Comparison of ENCODE assay signal across 20 cellular contexts in the genomic region with DNA sequence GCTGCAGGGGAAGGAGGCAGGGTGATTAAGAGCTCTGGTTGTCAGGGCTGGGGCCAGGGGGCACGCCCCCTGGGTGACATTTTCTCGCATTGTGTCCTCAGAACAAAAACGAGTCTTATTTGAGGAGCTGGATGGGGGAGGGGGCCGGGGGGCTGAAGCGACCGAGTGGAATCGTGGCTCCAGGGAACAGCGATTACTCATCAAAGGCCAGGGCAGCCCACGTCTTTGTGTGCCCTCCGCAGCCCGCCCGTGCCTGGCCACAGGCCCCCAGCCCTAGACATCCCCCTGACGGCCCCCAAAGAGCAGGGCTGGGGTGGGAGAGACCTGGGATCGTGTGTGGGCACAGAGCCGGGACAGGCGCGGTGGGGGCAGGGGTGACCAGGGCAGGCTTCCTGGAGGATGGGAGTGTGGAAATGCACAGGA. TPM values are rescaled to one million over a fixed set of nuclear protein-coding genes. Genes with fewer than 3 reads are reported as not detected.
DNase-seq lines count a peak whose midpoint lies in the region; ATAC-seq and TF ChIP-seq lines count a peak whose summit lies in the region.
"Had no signal": no experiment of that assay in that cellular context is flagged by ENCODE, and none has a peak within 500 bp of the region (broad histone marks: within the 10 kb centered on the region; RNA-seq: fewer than 3 reads in every experiment).

No MANE protein-coding gene starts in this region.

- no peak overlapping the region for H2BK120ac ChIP-seq in H9 (ENCODE audit: low read depth, low read length, poor library complexity, severe bottlenecking)

- peaks cover 8% of the 10 kb centered on the region for H3K23me2 ChIP-seq in H9 (ENCODE audit: insufficient read length, low read depth, low read length, poor library complexity, severe bottlenecking)

- H3K36me3 ChIP-seq in SJCRH30: no peaks in the 10 kb centered on the region
- H3K36me3 ChIP-seq: ovary, transverse colon had no signal

- H3K9ac ChIP-seq in H9 (ENCODE audit: extremely low read depth, insufficient read length, low read length): no peak overlapping the region

- no peak overlapping the region for H3K4ac ChIP-seq in H9 (ENCODE audit: low read depth, low read length)

- no peak overlapping the region for H3T11ph ChIP-seq in H9 (ENCODE audit: low read length)

- no peak overlapping the region for H2BK15ac ChIP-seq in H9 (ENCODE audit: low read depth, low read length)

- TF ChIP-seq CTCF in H9 (conservative IDR thresholded peaks at IDR 0.05): no peak

- no peaks in the 10 kb centered on the region for H3K79me2 ChIP-seq in H9 (ENCODE audit: insufficient read depth, low read length)

- H3K27ac Mint-ChIP-seq in H9: no peak overlapping the region; a peak in 1 of 7 replicates
- H3K27ac Mint-ChIP-seq: activated B cell treated with CpG ODN at 0.5 μM for 24 hours had no signal

- H3K9me3 ChIP-seq in H9 (ENCODE audit: control insufficient read depth, low read depth, low read length) (no peaks in the 10 kb centered on the region), SJCRH30 (replicated peaks) (no peaks in the 10 kb centered on the region), iPS-18c (ENCODE audit: control insufficient read depth, insufficient read depth, low read length) (peaks cover 2% of the 10 kb centered on the region)
- H3K9me3 ChIP-seq: body of pancreas, ovary, transverse colon had no signal

- no peaks in the 10 kb centered on the region for H3K79me1 ChIP-seq in H9 (ENCODE audit: insufficient read depth, low read depth, low read length, poor library complexity, severe bottlenecking)

- no peak overlapping the region for H2AFZ ChIP-seq in H9 (ENCODE audit: low read length)

- no peak overlapping the region for H4K5ac ChIP-seq in H9 (ENCODE audit: insufficient read length, low read depth, low read length)

- no peaks in the 10 kb centered on the region for H4K20me1 ChIP-seq in H9 (ENCODE audit: control insufficient read depth, insufficient read depth, insufficient read length)

- no peak overlapping the region for H3K14ac ChIP-seq in H9 (ENCODE audit: insufficient read depth, low read length)

- no peak overlapping the region for H4K8ac ChIP-seq in H9 (replicated peaks; ENCODE audit: insufficient read length, low read depth, low read length)

- DNase-seq in H9 (peak; percentile 52), SJCRH30 (peak; percentile 79), retina (peak; percentile 88), NCI-H510A (lab: John Stamatoyannopoulos, UW) (no peak)
- DNase-seq: activated B cell treated with CpG ODN at 0.5 μM for 24 hours; activated naive CD4-positive, alpha-beta T cell treated with Interleukin-2 at 50 U/mL for 16 hours; body of pancreas; CD4-positive, CD25-positive, alpha-beta regulatory T cell; DMS79; NCI-H1105 treated with DMSO at 0.1 percent for 48 hours; ovary; SHP77; T-helper 2 cell; transverse colon had no signal

- no peak overlapping the region for H3K23ac ChIP-seq in H9 (ENCODE audit: insufficient read length, low read depth, low read length)

- no CpG with 5 or more reads among the region's 17 CpGs for WGBS in H9 (ENCODE audit: extremely low coverage, insufficient read length, low lambda C conversion rate)

- H4K91ac ChIP-seq in H9 (ENCODE audit: insufficient read length, low read depth, low read length): no peak overlapping the region

- no peaks in the 10 kb centered on the region; a peak in 1 of 7 replicates for H3K36me3 Mint-ChIP-seq in H9 (ENCODE audit: insufficient read depth in 1 of 3, low read depth in 3 of 3)
- H3K36me3 Mint-ChIP-seq: CD4-positive, CD25-positive, alpha-beta regulatory T cell had no signal

- peaks cover 69% of the 10 kb centered on the region for H3K27me3 Mint-ChIP-seq in H9 (ENCODE audit: low read depth)

- H2AK5ac ChIP-seq in H9 (ENCODE audit: insufficient read length, low read length): no peak overlapping the region

- no peak overlapping the region for H2BK5ac ChIP-seq in H9 (ENCODE audit: insufficient read length, low read length)

- H3K4me3 ChIP-seq in SJCRH30 (peak overlapping the region; percentile 53), iPS-18c (ENCODE audit: insufficient read depth, low read depth, low read length) (peak overlapping the region; percentile 52)
- H3K4me3 ChIP-seq: body of pancreas, ovary, transverse colon had no signal

- ATAC-seq in GM18502 (IDR thresholded peaks at IDR 0.05; ENCODE audit: poor library complexity, unreplicated experiment) (no peak), GM19395 (IDR thresholded peaks at IDR 0.05; ENCODE audit: unreplicated experiment) (no peak), GM18873 (IDR thresholded peaks at IDR 0.05; ENCODE audit: low FRiP score, unreplicated experiment) (no peak)
- ATAC-seq: body of pancreas had no signal

- H3K56ac ChIP-seq in H9 (ENCODE audit: insufficient read length, low read depth, low read length): no peak overlapping the region

- H3K4me3 Mint-ChIP-seq in H9: peak overlapping the region; percentile 54 to 58; a peak in 4 of 5 replicates
- H3K4me3 Mint-ChIP-seq: CD4-positive, CD25-positive, alpha-beta regulatory T cell had no signal

- H3K4me1 ChIP-seq in H9 (ENCODE audit: insufficient read depth, low read length) (peaks cover 6% of the 10 kb centered on the region; the same call in 1 of the 2 replicates), SJCRH30 (peaks cover 35% of the 10 kb centered on the region)
- H3K4me1 ChIP-seq: body of pancreas, transverse colon had no signal

- H3K4me2 ChIP-seq in H9 (ENCODE audit: insufficient read depth, insufficient read length, low read length): peak overlapping the region; percentile 34

- H3K9me3 Mint-ChIP-seq in H9: peaks cover 0 to 4% of the 10 kb centered on the region in 2 experiments; a peak in 1 of 5 replicates
- H3K9me3 Mint-ChIP-seq: activated B cell treated with CpG ODN at 0.5 μM for 24 hours had no signal

- H3K27ac ChIP-seq in H9 (ENCODE audit: insufficient read length, low read depth, low read length) (no peak overlapping the region), SJCRH30 (peak overlapping the region; percentile 98)
- H3K27ac ChIP-seq: body of pancreas, HL-60, ovary, transverse colon had no signal

- H2BK12ac ChIP-seq in H9 (ENCODE audit: insufficient read length, low read depth, low read length): no peak overlapping the region

- H3K18ac ChIP-seq in H9 (ENCODE audit: insufficient read length, low read depth, low read length): peak overlapping the region; percentile 9

- H3K4me1 Mint-ChIP-seq in H9: peaks cover 38 to 45% of the 10 kb centered on the region in 2 experiments
- H3K4me1 Mint-ChIP-seq: CD4-positive, CD25-positive, alpha-beta regulatory T cell had no signal

- no peak overlapping the region for H2BK20ac ChIP-seq in H9 (ENCODE audit: low read depth, low read length, poor library complexity, severe bottlenecking)

- H3K27me3 ChIP-seq in H9 (ENCODE audit: insufficient read depth, low read length) (no peaks in the 10 kb centered on the region), SJCRH30 (no peaks in the 10 kb centered on the region)
- H3K27me3 ChIP-seq: body of pancreas, ovary had no signal

RNA-seq across cellular contexts. Expression of a gene that starts 23.8 kb away (rescaled TPM):
- total RNA-seq in H9 (2021): 325 and 351 TPM in 2 replicates
- total RNA-seq in SJCRH30 (2014; rRNA removed; shearing (Covaris generic)): 240 and 249 TPM in 2 replicates

RNA-seq across cellular contexts. Expression of a gene that starts 56.6 kb away (rescaled TPM):
- total RNA-seq in H9 (2021): 9.6 and 10.9 TPM in 2 replicates
- total RNA-seq in SJCRH30 (2014; rRNA removed; shearing (Covaris generic)): 104 and 105 TPM in 2 replicates
- total RNA-seq: epithelial cell of proximal tubule had no signal
